5 cellular contexts compared by ENCODE assay signal in the genomic region with DNA sequence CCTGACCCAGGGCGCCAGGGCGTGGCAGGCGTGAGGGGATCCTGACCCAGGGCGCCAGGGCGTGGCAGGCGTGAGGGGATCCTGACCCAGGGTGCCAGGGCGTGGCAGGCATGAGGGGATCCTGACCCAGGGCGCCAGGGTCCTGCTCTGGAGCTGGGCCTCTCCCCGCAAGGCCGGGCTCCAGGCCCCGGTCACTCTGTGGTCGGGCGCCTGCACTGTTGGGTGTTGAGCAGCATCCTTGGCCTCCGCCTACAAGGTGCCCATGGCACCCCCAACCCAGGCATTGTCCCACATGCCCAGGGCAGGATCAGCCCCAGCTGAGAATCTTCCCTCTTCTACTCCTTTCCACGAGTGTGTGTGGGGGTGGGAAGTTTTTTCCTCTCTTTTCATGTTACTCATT. TPM values are rescaled to one million over a fixed set of nuclear protein-coding genes. Genes with fewer than 3 reads are reported as not detected.
"Had no signal": no experiment of that assay in that cellular context is flagged by ENCODE, and none has a peak within 500 bp of the region (broad histone marks: within the 10 kb centered on the region; RNA-seq: fewer than 3 reads in every experiment).

No MANE protein-coding gene starts in this region.

RNA-seq across cellular contexts. Expression of gene GAL3ST2, which starts 33.6 kb away (rescaled TPM):
- total RNA-seq: activated naive CD4-positive, alpha-beta T cell treated with anti-CD3 and anti-CD28 coated beads for 36 hours; aorta; astrocyte; body of pancreas; cardiac septum had no signal
- polyA plus RNA-seq: aorta had no signal
